In genomic region chr7:37391791-37392672, GRCh38 we compare ENCODE assay signal across 13 cellular contexts. TPM values are rescaled to one million over a fixed set of nuclear protein-coding genes. Genes with fewer than 3 reads are reported as not detected.
DNase-seq lines count a peak whose midpoint lies in the region; ATAC-seq, FAIRE-seq and TF ChIP-seq lines count a peak whose summit lies in the region.
"Had no signal": no experiment of that assay in that cellular context is flagged by ENCODE, and none has a peak within 500 bp of the region (broad histone marks: within the 10 kb centered on the region; RNA-seq: fewer than 3 reads in every experiment).

No MANE protein-coding gene starts in this region.

- no peaks in the 10 kb centered on the region for H3K27me3 ChIP-seq in liver (ENCODE audit: control insufficient read depth in 4 of 4, insufficient read depth in 4 of 4, low read length in 3 of 4)
- H3K27me3 ChIP-seq in HepG2 (ENCODE audit: control insufficient read depth in 1 of 2, insufficient read depth in 2 of 2, low read length in 2 of 2): 0 out of 5 replicates have a peak, but pooled peaks cover 0 to under 1% of the 10 kb centered on the region in 2 experiments
- no peaks in the 10 kb centered on the region for H3K27me3 ChIP-seq in lower lobe of right lung (ENCODE audit: low read depth)
- no peaks in the 10 kb centered on the region for H3K27me3 ChIP-seq in upper lobe of left lung

- in situ Hi-C loops in HepG2 (cut with HindIII; ENCODE audit: extremely low pct_ligation_motif_present, low pct_unique_long_range_greater_than_20kb): no loop called here

- FAIRE-seq in HepG2 (lab: Jason Lieb, UNC) (no peak), HTR-8/SVneo (lab: Jason Lieb, UNC) (no peak)

- POLR2A ChIA-PET in HepG2 (lab: Yijun Ruan, JAX): no interaction called here
- POLR2A ChIA-PET in WTC11 (lab: Charles Lee): no interaction called here

- H3K36me3 ChIP-seq in liver (ENCODE audit: control insufficient read depth in 4 of 4, insufficient read depth in 3 of 4, low read depth in 1 of 4, low read length in 3 of 4) (no peaks in the 10 kb centered on the region), HepG2 (replicated peaks in 1 of 2; ENCODE audit: control insufficient read depth in 1 of 2, insufficient read depth in 2 of 2, low read length in 2 of 2) (no peaks in the 10 kb centered on the region), lower lobe of right lung (no peaks in the 10 kb centered on the region), upper lobe of left lung (no peaks in the 10 kb centered on the region)
- H3K36me3 ChIP-seq: thoracic aorta, WERI-Rb-1 had no signal

- intact Hi-C loops in HepG2 (cut with micrococcal nuclease; ENCODE audit: unreplicated experiment) (no loop called here), lower lobe of right lung (cut with DNase I) (no loop called here)

- H3K4me3 Mint-ChIP-seq in WTC11: no peak overlapping the region
- H3K4me3 Mint-ChIP-seq: activated T-helper 1 cell treated with anti-CD3 and anti-CD28 coated beads, Interleukin-12 subunit alpha, Interleukin-12 subunit beta, Interleukin-2, Interleukin-4 antibody, amounts not matched to agents 30 ng/mL and 10 ng/mL and 1 ng/mL, durations not matched to agents 14 hours and 24 hours and 36 hours had no signal

- no peak overlapping the region for H2AFZ ChIP-seq in HepG2 (ENCODE audit: low read length)

- no peak for DNase-seq in HepG2 (ENCODE audit: low spot score)
- DNase-seq in WTC11 (ENCODE audit: low spot score): no peak
- no peak for DNase-seq in lower lobe of right lung
- DNase-seq in upper lobe of left lung: no peak
- DNase-seq in cerebellar nuclear complex (lab: John Stamatoyannopoulos, UW): no peak
- DNase-seq in HTR-8/SVneo (ENCODE audit: insufficient read length, low spot score): no peak
- DNase-seq: NCI-H2227 treated with DMSO at 0.1 percent for 48 hours, WERI-Rb-1 had no signal

- CTCF ChIA-PET in HepG2 (lab: Yijun Ruan, JAX; ENCODE audit: low intra/inter-chr PET ratio, low total read pairs) (no interaction called here), WTC11 (lab: Charles Lee) (interaction anchor here (1.0 to 2.1 kb wide), 2 partner anchors 58 to 157 kb away, joined by 3 to 4 read pairs; no protein-coding TSS in a partner anchor)

- H4K20me1 ChIP-seq in HepG2 (ENCODE audit: insufficient read depth, low read length): no peaks in the 10 kb centered on the region; the same call in 1 of the 2 replicates

- no peak for TF ChIP-seq EP300 in HepG2 (IDR thresholded peaks at IDR 0.05; ENCODE audit: low read depth in 2 of 2, low read length in 2 of 2)
- TF ChIP-seq EP300 in HepG2 (CRISPR knock-in tag; IDR thresholded peaks at IDR 0.05; ENCODE audit: borderline replicate concordance): no peak
- no peak for TF ChIP-seq EP300 in upper lobe of left lung (IDR thresholded peaks at IDR 0.05)

- H3K27ac Mint-ChIP-seq in WTC11: no peak overlapping the region
- H3K27ac Mint-ChIP-seq: activated T-helper 1 cell treated with anti-CD3 and anti-CD28 coated beads, Interleukin-12 subunit alpha, Interleukin-12 subunit beta, Interleukin-2, Interleukin-4 antibody, amounts not matched to agents 30 ng/mL and 10 ng/mL and 1 ng/mL, durations not matched to agents 14 hours and 24 hours and 36 hours; progenitor cell of endocrine pancreas had no signal

- H3K27me3 Mint-ChIP-seq in WTC11 (ENCODE audit: low read depth): no peaks in the 10 kb centered on the region
- H3K27me3 Mint-ChIP-seq: progenitor cell of endocrine pancreas had no signal

- TF ChIP-seq POLR2A in HepG2 (IDR thresholded peaks at IDR 0.05; ENCODE audit: insufficient read depth in 1 of 2, low read depth in 2 of 2, low read length in 2 of 2) (no peak), upper lobe of left lung (IDR thresholded peaks at IDR 0.05) (no peak)

- ATAC-seq in HepG2 (no peak), WTC11 (peak; percentile 8; the same call in 1 of the 2 replicates), lower lobe of right lung (peak; percentile 56 to 79), upper lobe of left lung (ENCODE audit: low FRiP score in 2 of 2) (peak in 1 of 2 donors; percentile 73), GM19397 (IDR thresholded peaks at IDR 0.05; ENCODE audit: unreplicated experiment) (no peak)

- no peaks in the 10 kb centered on the region for H3K36me3 Mint-ChIP-seq in WTC11

- no peaks in the 10 kb centered on the region for H3K9me3 Mint-ChIP-seq in WTC11
- H3K9me3 Mint-ChIP-seq: activated T-helper 1 cell treated with anti-CD3 and anti-CD28 coated beads, Interleukin-12 subunit alpha, Interleukin-12 subunit beta, Interleukin-2, Interleukin-4 antibody, amounts not matched to agents 30 ng/mL and 10 ng/mL and 1 ng/mL, durations not matched to agents 14 hours and 24 hours and 36 hours had no signal

- H3K9me3 ChIP-seq in liver (ENCODE audit: control insufficient read depth in 4 of 4, low read length in 3 of 4): no peaks in the 10 kb centered on the region
- H3K9me3 ChIP-seq in HepG2 (ENCODE audit: low read length): no peaks in the 10 kb centered on the region
- H3K9me3 ChIP-seq in lower lobe of right lung: no peaks in the 10 kb centered on the region
- H3K9me3 ChIP-seq in upper lobe of left lung: no peaks in the 10 kb centered on the region
- H3K9me3 ChIP-seq: thoracic aorta had no signal

- no peaks in the 10 kb centered on the region for H3K79me2 ChIP-seq in HepG2 (ENCODE audit: insufficient read depth, low read length)

- no peak overlapping the region for H3K4me2 ChIP-seq in HepG2 (ENCODE audit: low read depth, low read length)

- H3K4me1 ChIP-seq in liver (ENCODE audit: control insufficient read depth in 4 of 4, insufficient read depth in 4 of 4, low read length in 3 of 4): peaks cover 6 to 34% (median 17%) of the 10 kb centered on the region in 4 donors
- no peaks in the 10 kb centered on the region for H3K4me1 ChIP-seq in HepG2 (ENCODE audit: insufficient read depth, low read length)
- peaks cover 53% of the 10 kb centered on the region for H3K4me1 ChIP-seq in lower lobe of right lung
- peaks cover 40 to 50% (median 42%) of the 10 kb centered on the region in 4 donors for H3K4me1 ChIP-seq in upper lobe of left lung

- H3K4me1 Mint-ChIP-seq in WTC11: peaks cover 58% of the 10 kb centered on the region

- peak overlapping the region in 1 of 3 donors; percentile 11 for H3K4me3 ChIP-seq in liver (ENCODE audit: low read depth in 1 of 3, low read length in 3 of 3)
- no peak overlapping the region for H3K4me3 ChIP-seq in HepG2 (replicated peaks in 1 of 3; ENCODE audit: insufficient read depth in 1 of 3, low read depth in 2 of 3, low read length in 3 of 3)
- H3K4me3 ChIP-seq in lower lobe of right lung: no peak overlapping the region
- H3K4me3 ChIP-seq in upper lobe of left lung: no peak overlapping the region
- H3K4me3 ChIP-seq: thoracic aorta had no signal

- peak; percentile 8 to 14 for TF ChIP-seq RAD21 in liver (IDR thresholded peaks at IDR 0.05)
- no peak for TF ChIP-seq RAD21 in HepG2 (CRISPR knock-in tag; IDR thresholded peaks at IDR 0.05)

- H3K9ac ChIP-seq in liver (ENCODE audit: low read depth in 1 of 2, low read length in 2 of 2) (no peak overlapping the region), HepG2 (ENCODE audit: insufficient read depth, low read depth, low read length) (no peak overlapping the region)

- TF ChIP-seq CTCF in liver (IDR thresholded peaks at IDR 0.05; ENCODE audit: low read depth, low read length, missing input control): no peak
- TF ChIP-seq CTCF in HepG2 (CRISPR knock-in tag; IDR thresholded peaks at IDR 0.05): no peak
- no peak for TF ChIP-seq CTCF in WTC11 (IDR thresholded peaks at IDR 0.05)
- TF ChIP-seq CTCF in lower lobe of right lung (IDR thresholded peaks at IDR 0.05): no peak
- TF ChIP-seq CTCF in upper lobe of left lung (IDR thresholded peaks at IDR 0.05): no peak

- WGBS in liver: 67% methylated on average over 10 of the region's 10 CpGs
- 31% methylated on average over 10 of the region's 10 CpGs for WGBS in HepG2 (ENCODE audit: low lambda C conversion rate)
- 53 to 58% methylated on average over 9 to 10 of the region's 10 CpGs for WGBS in upper lobe of left lung, 2 donors

- H3K27ac ChIP-seq in liver (ENCODE audit: low read depth in 1 of 2, low read length in 2 of 2): peak overlapping the region; percentile 39 to 57
- H3K27ac ChIP-seq in HepG2 (ENCODE audit: extremely low read length, insufficient read depth, low read length): no peak overlapping the region
- peak overlapping the region; percentile 72 for H3K27ac ChIP-seq in lower lobe of right lung
- peak overlapping the region; percentile 37 to 68 (median 66) for H3K27ac ChIP-seq in upper lobe of left lung
- H3K27ac ChIP-seq: thoracic aorta, WERI-Rb-1 had no signal

- no TSS peak for BruUV-seq in HepG2 (replicated peaks; lab: Mats Ljungman, UMichigan)

TF ChIP-seq in liver, 16 proteins besides CTCF, POLR2A, EP300 and RAD21 (continues in another document):
- TF ChIP-seq SP1 (IDR thresholded peaks at IDR 0.05): peak; percentile 9

TF ChIP-seq in WTC11, 78 proteins besides CTCF, POLR2A, EP300 and RAD21 (continues in another document):
- no peak for TF ChIP-seq NFE2L1 (CRISPR knock-in tag; IDR thresholded peaks at IDR 0.05)

RNA-seq across cellular contexts. Expression of gene ELMO1, which starts 56.6 kb away (rescaled TPM):
- total RNA-seq in liver (10 to 100 TPM; 17.1 to 51.5 TPM), HepG2 (2016; rRNA removed; fragmentation: Illumina TruSeq; extraction: Trizol) (0.11 TPM in 1 of 2 replicates, not detected in the other), WTC11 (2021) (17.8 to 19.4 TPM (median 17.9 TPM) in 3 replicates), lower lobe of right lung (60.1 TPM), upper lobe of left lung (100 to 1,000 TPM in 1 of 6 donors, 10 to 100 TPM in 5; 51.4 to 204 (median 73.7) TPM)
- polyA plus RNA-seq in liver (10 to 100 TPM in 1 of 2 donors, 1 to 10 TPM in 1; 6.7 to 12.5 TPM), HepG2 (2011; rRNA removed) (0.14 and 0.17 TPM in 2 replicates)
- 0.44 TPM in 1 of 2 replicates, not detected in the other for total RNA-seq in HepG2 (2016; cell fraction: cytosol; rRNA removed; fragmentation: Illumina TruSeq; extraction: Trizol; ENCODE audit: low read depth)
- 0.25 and 0.32 TPM in 2 replicates for total RNA-seq in HepG2 (2016; cell fraction: insoluble cytoplasmic fraction; rRNA removed; fragmentation: Illumina TruSeq; extraction: Trizol)
- 0.10 and 0.25 TPM in 2 replicates for total RNA-seq in HepG2 (2016; cell fraction: membrane; rRNA removed; fragmentation: Illumina TruSeq; extraction: Trizol)
- 0.19 TPM in 1 of 2 replicates, not detected in the other for total RNA-seq in HepG2 (2016; cell fraction: nucleus; rRNA removed; fragmentation: Illumina TruSeq; extraction: Trizol)
- polyA plus RNA-seq in HepG2 (2011; cell fraction: cytosol; rRNA removed): 0.05 TPM in 1 of 2 replicates, not detected in the other
- 0.31 TPM in 1 of 2 replicates, not detected in the other for polyA plus RNA-seq in HepG2 (2011; cell fraction: nucleus; rRNA removed)
- polyA plus RNA-seq in HepG2 (2012): 0.21 and 0.66 TPM in 2 replicates
- polyA plus RNA-seq in HepG2 (2016; cell fraction: cytosol; fragmentation: Illumina TruSeq; extraction: Trizol; ENCODE audit: low read depth): 0.10 TPM in 1 of 2 replicates, not detected in the other
- polyA plus RNA-seq in HepG2 (2016; cell fraction: insoluble cytoplasmic fraction; fragmentation: Illumina TruSeq; extraction: Trizol; ENCODE audit: low read depth): 0.37 and 0.74 TPM in 2 replicates
- 0.29 and 0.41 TPM in 2 replicates for polyA plus RNA-seq in HepG2 (2016; cell fraction: membrane; fragmentation: Illumina TruSeq; extraction: Trizol; ENCODE audit: low read depth)
- polyA plus RNA-seq in HepG2 (2016; cell fraction: nucleus; fragmentation: Illumina TruSeq; extraction: Trizol; ENCODE audit: insufficient read depth, low read depth): 0.31 and 0.61 TPM in 2 replicates
- polyA minus RNA-seq in HepG2 (2011; rRNA and poly(A)+ RNA removed; ENCODE audit: low replicate concordance): 0.05 and 1.2 TPM in 2 replicates
- not detected in 2 replicates for polyA minus RNA-seq in HepG2 (2011; cell fraction: cytosol; rRNA and poly(A)+ RNA removed)
- polyA minus RNA-seq in HepG2 (2011; cell fraction: nucleus; rRNA and poly(A)+ RNA removed): 0.37 and 1.3 TPM in 2 replicates

Comparison
In these comparisons a context has a peak if more than half of its experiments do, and no peak if none do; other contexts are left out.
1. RNA of gene ELMO1, which starts 56.6 kb away (total RNA-seq): 51.4 to 204 TPM in upper lobe of left lung, 60.1 TPM in lower lobe of right lung (single experiment), 17.1 to 51.5 TPM in liver and 17.8 to 19.4 TPM in WTC11; 0.10 to 0.44 TPM in HepG2; every median in the first group is over 10 times any median in the second.
2. ATAC-seq: peak in WTC11 (single experiment) and lower lobe of right lung (2 of 2); none in HepG2 (single experiment) and GM19397 (single experiment).